Comparison of ENCODE assay signal across 32 cellular contexts in genomic region chr20:43451400-43451799, GRCh38.
"Had no signal": no experiment of that assay in that cellular context is flagged by ENCODE, and none has a peak within 500 bp of the region (broad histone marks: within the 10 kb centered on the region; RNA-seq: fewer than 3 reads in every experiment).

No MANE protein-coding gene starts in this region.

- H3K27me3 ChIP-seq: adrenal gland, body of pancreas, colonic mucosa had no signal

- FAIRE-seq: endometrium, endothelial cell of umbilical vein had no signal

- ATAC-seq: activated CD4-positive, CD25-positive, alpha-beta regulatory T cell treated with anti-CD3 and anti-CD28 coated beads, Interleukin-2, amount 50 U/mL, for 24 hours; activated CD8-positive, alpha-beta T cell treated with anti-CD3 and anti-CD28 coated beads for 36 hours; activated naive CD8-positive, alpha-beta T cell treated with anti-CD3 and anti-CD28 coated beads, Interleukin-2, amount 50 U/mL, for 24 hours; activated T-cell treated with anti-CD3 and anti-CD28 coated beads, Interleukin-2, amount 50 U/mL, for 4 hours; activated T-helper 17 cell treated with anti-CD3 and anti-CD28 coated beads, Interleukin-2, amount 50 U/mL, for 72 hours; body of pancreas; gastroesophageal sphincter; heart right ventricle; T-helper 17 cell had no signal

- H3K4me3 ChIP-seq: adrenal gland, body of pancreas, colonic mucosa, esophagus squamous epithelium, gastroesophageal sphincter, heart right ventricle had no signal

- H3K4me1 ChIP-seq: colonic mucosa had no signal

- DNase-seq: activated B cell treated with CpG ODN at 0.5 μM for 24 hours; activated CD4-positive, alpha-beta T cell treated with anti-CD3 and anti-CD28 coated beads for 48 hours; activated CD4-positive, alpha-beta T cell treated with anti-CD3 and anti-CD28 coated beads, Interleukin-2, amount 50 U/mL, for 1 hour; activated CD4-positive, alpha-beta T cell treated with anti-CD3 and anti-CD28 coated beads, Interleukin-2, amount 50 U/mL, for 48 hours; activated CD8-positive, alpha-beta memory T cell treated with anti-CD3 and anti-CD28 coated beads for 24 hours; activated CD8-positive, alpha-beta T cell treated with anti-CD3 and anti-CD28 coated beads for 36 hours; activated effector memory CD4-positive, alpha-beta T cell treated with Interleukin-2 at 50 U/mL for 16 hours; activated gamma-delta T cell treated with Interleukin-2 at 50 U/mL for 16 hours; activated naive CD4-positive, alpha-beta T cell treated with anti-CD3 and anti-CD28 coated beads for 36 hours; activated naive CD8-positive, alpha-beta T cell treated with anti-CD3 and anti-CD28 coated beads for 36 hours; activated naive CD8-positive, alpha-beta T cell treated with anti-CD3 and anti-CD28 coated beads, Interleukin-2, amount 50 U/mL, for 24 hours; activated T-cell treated with anti-CD3 and anti-CD28 coated beads, Interleukin-2, amount 50 U/mL, for 4 hours; adrenal gland; amygdala; aorta; body of pancreas; central memory CD4-positive, alpha-beta T cell; cerebellar nuclear complex; colonic mucosa; effector CD8-positive, alpha-beta T cell; esophagus squamous epithelium; foreskin melanocyte; heart right ventricle; T-helper 17 cell; T1000; WERI-Rb-1 had no signal

- H3K9me3 ChIP-seq: adrenal gland, body of pancreas, colonic mucosa, esophagus squamous epithelium, gastroesophageal sphincter, heart right ventricle had no signal

- H3K36me3 ChIP-seq: adrenal gland, colonic mucosa, esophagus squamous epithelium, gastroesophageal sphincter, heart right ventricle, WERI-Rb-1 had no signal

- H3K27ac ChIP-seq: adrenal gland, body of pancreas, colonic mucosa, epithelial cell of prostate, esophagus squamous epithelium, gastroesophageal sphincter, heart right ventricle, WERI-Rb-1 had no signal
